Comparison of ENCODE assay signal across 27 cellular contexts in genomic region chr14:23604675-23605170, GRCh38. TPM values are rescaled to one million over a fixed set of nuclear protein-coding genes. Genes with fewer than 3 reads are reported as not detected.
DNase-seq lines count a peak whose midpoint lies in the region; ATAC-seq, FAIRE-seq and TF ChIP-seq lines count a peak whose summit lies in the region.
"Had no signal": no experiment of that assay in that cellular context is flagged by ENCODE, and none has a peak within 500 bp of the region (broad histone marks: within the 10 kb centered on the region; RNA-seq: fewer than 3 reads in every experiment).

No MANE protein-coding gene starts in this region.

- FAIRE-seq in GM12878 (lab: Jason Lieb, UNC) = no peak
- FAIRE-seq: A549, D721Med, GM12891, GM18507, H54 had no signal

- TF ChIP-seq EP300 in GM12878 (IDR thresholded peaks at IDR 0.05; ENCODE audit: borderline replicate concordance in 1 of 2, control insufficient read depth in 1 of 2, low read depth in 2 of 2, low read length in 2 of 2) = no peak

- H4K20me1 ChIP-seq in GM12878 (ENCODE audit: control insufficient read depth, insufficient read depth) = no peaks in the 10 kb centered on the region
- no peaks in the 10 kb centered on the region for H4K20me1 ChIP-seq in hepatocyte (ENCODE audit: insufficient read depth, poor library complexity, severe bottlenecking)
- H4K20me1 ChIP-seq: BLaER1 treated with 17β-estradiol and CSF1 and Interleukin-3, amounts not matched to agents 10 nM and 100 nM had no signal

- no peaks in the 10 kb centered on the region for H3K27me3 ChIP-seq in GM12878 (replicated peaks in 1 of 2; ENCODE audit: control insufficient read depth in 2 of 2, insufficient read depth in 2 of 2, low read length in 1 of 2)
- no peaks in the 10 kb centered on the region for H3K27me3 ChIP-seq in hepatocyte
- H3K27me3 ChIP-seq: BLaER1 treated with 17β-estradiol and CSF1 and Interleukin-3, amounts not matched to agents 10 nM and 100 nM had no signal

- H3K9ac ChIP-seq in GM12878 (ENCODE audit: control insufficient read depth, insufficient read depth, low read length) = no peak overlapping the region
- H3K9ac ChIP-seq: BLaER1 treated with 17β-estradiol and CSF1 and Interleukin-3, amounts not matched to agents 10 nM and 100 nM had no signal

- SMC1A ChIA-PET in GM12878 (lab: Charles Lee; ENCODE audit: uncharacterized antibody, unreplicated experiment) = interaction anchor here (1.8 to 3.0 kb wide), 3 partner anchors 13 to 27 kb away, joined by 4 to 21 read pairs (median 14); no protein-coding TSS in a partner anchor

- peak overlapping the region; percentile 92 for H3K27ac ChIP-seq in GM12878 (ENCODE audit: control insufficient read depth, insufficient read depth)
- H3K27ac ChIP-seq in hepatocyte = peak overlapping the region; percentile 62
- H3K27ac ChIP-seq: A549; BLaER1 treated with 17β-estradiol and CSF1 and Interleukin-3, amounts not matched to agents 10 nM and 100 nM had no signal

- TF ChIP-seq RAD21 in GM12878 (IDR thresholded peaks at IDR 0.05; ENCODE audit: insufficient read depth, low read depth, low read length) = no peak

- H3K9me3 ChIP-seq in GM12878 (replicated peaks; ENCODE audit: control insufficient read depth, insufficient read depth, low read length) (peaks cover 3% of the 10 kb centered on the region; the same call in 1 of the 3 replicates), hepatocyte (ENCODE audit: low read depth) (no peaks in the 10 kb centered on the region)
- H3K9me3 ChIP-seq: BE2C, HAP-1 had no signal

- H3K27me3 Mint-ChIP-seq in osteocyte (ENCODE audit: unreplicated experiment) = peaks cover 8% of the 10 kb centered on the region
- H3K27me3 Mint-ChIP-seq: CD4-positive, alpha-beta T cell had no signal

- no peak overlapping the region for H3K27ac Mint-ChIP-seq in osteocyte (ENCODE audit: unreplicated experiment)
- peak overlapping the region; percentile 86 for H3K27ac Mint-ChIP-seq in stimulated activated effector memory CD8-positive, alpha-beta T cell treated with anti-CD3 and anti-CD28 coated beads, Interleukin-12 subunit alpha, Interleukin-12 subunit beta, amount 100 ng/mL, for 72 hours
- H3K27ac Mint-ChIP-seq: CD4-positive, alpha-beta T cell; CD8-positive, alpha-beta memory T cell; GM23338; HFFc6 had no signal

- H3K79me2 ChIP-seq in GM12878 (ENCODE audit: control insufficient read depth, insufficient read depth, low read length) (no peaks in the 10 kb centered on the region), hepatocyte (no peaks in the 10 kb centered on the region)

- H3K4me1 Mint-ChIP-seq in osteocyte (ENCODE audit: unreplicated experiment) = no peaks in the 10 kb centered on the region
- peaks cover 51% of the 10 kb centered on the region for H3K4me1 Mint-ChIP-seq in stimulated activated effector memory CD8-positive, alpha-beta T cell treated with anti-CD3 and anti-CD28 coated beads, Interleukin-12 subunit alpha, Interleukin-12 subunit beta, amount 100 ng/mL, for 72 hours
- H3K4me1 Mint-ChIP-seq: CD14-positive monocyte, GM23338 had no signal

- peaks cover 58% of the 10 kb centered on the region for H3K4me1 ChIP-seq in GM12878 (ENCODE audit: control insufficient read depth, insufficient read depth, low read length)
- peaks cover 3% of the 10 kb centered on the region for H3K4me1 ChIP-seq in hepatocyte (ENCODE audit: insufficient read depth)
- H3K4me1 ChIP-seq: A549, BE2C, HAP-1 had no signal

- DNase-seq in GM12878 (ENCODE audit: low read depth, low spot score) (no peak), hepatocyte (ENCODE audit: low spot score) (peak; percentile 25), osteocyte (ENCODE audit: extremely low spot score, unreplicated experiment) (peak; percentile 27), pons (ENCODE audit: low spot score) (no peak), hepatic stellate cell (ENCODE audit: low spot score) (no peak)
- DNase-seq in stimulated activated effector memory CD8-positive, alpha-beta T cell treated with anti-CD3 and anti-CD28 coated beads, Interleukin-12 subunit alpha, Interleukin-12 subunit beta, amount 100 ng/mL, for 72 hours (ENCODE audit: low spot score in 2 of 2) = no peak
- no peak for DNase-seq in activated CD8-positive, alpha-beta memory T cell treated with anti-CD3 and anti-CD28 coated beads, Interleukin-2, amount 50 U/mL, for 48 hours
- DNase-seq: 8988T; ACHN; AML-193; BE2C; CD4-positive, alpha-beta T cell; CD8-positive, alpha-beta memory T cell; DMS 273 treated with DMSO at 0.1 percent for 48 hours; DMS79; EL; GDM1; HFFc6 had no signal

- CTCF ChIA-PET in GM12878 (lab: Yijun Ruan, JAX) = interaction anchor here (0.9 to 4.5 kb wide), 5 partner anchors 15 to 693 kb away, joined by 3 to 51 read pairs (median 3); no protein-coding TSS in a partner anchor

- intact Hi-C loops in GM12878 (cut with micrococcal nuclease; ENCODE audit: unreplicated experiment) = no loop called here

- H3K9me2 ChIP-seq in hepatocyte (replicated peaks; ENCODE audit: insufficient read depth) = no peaks in the 10 kb centered on the region

- no TSS peak for BruUV-seq in GM12878 (replicated peaks; lab: Mats Ljungman, UMichigan)

- ATAC-seq in GM12878 = no peak
- no peak for ATAC-seq in stimulated activated effector memory CD8-positive, alpha-beta T cell treated with anti-CD3 and anti-CD28 coated beads, Interleukin-12 subunit alpha, Interleukin-12 subunit beta, amount 100 ng/mL, for 72 hours
- ATAC-seq: A549, GM23338 had no signal

- 96% methylated on average over 3 of the region's 3 CpGs for WGBS in GM12878 (ENCODE audit: insufficient coverage, insufficient replicate concordance, low lambda C conversion rate, missing lambda C conversion rate)
- WGBS in hepatocyte (ENCODE audit: low lambda C conversion rate, missing lambda C conversion rate) = 71% methylated on average over 3 of the region's 3 CpGs

- TF ChIP-seq POLR2A in GM12878 (IDR thresholded peaks at IDR 0.05; ENCODE audit: low read depth, low read length) = no peak

- H3K4me3 ChIP-seq in GM12878 = no peak overlapping the region
- H3K4me3 ChIP-seq in hepatocyte = no peak overlapping the region
- H3K4me3 ChIP-seq: A549; BLaER1 treated with 17β-estradiol and CSF1 and Interleukin-3, amounts not matched to agents 10 nM and 100 nM; GM23338; HAP-1 had no signal

- H3K9me3 Mint-ChIP-seq in osteocyte (ENCODE audit: unreplicated experiment) = no peaks in the 10 kb centered on the region
- H3K9me3 Mint-ChIP-seq in stimulated activated effector memory CD8-positive, alpha-beta T cell treated with anti-CD3 and anti-CD28 coated beads, Interleukin-12 subunit alpha, Interleukin-12 subunit beta, amount 100 ng/mL, for 72 hours = peaks cover 5% of the 10 kb centered on the region
- H3K9me3 Mint-ChIP-seq: HFFc6 had no signal

- H3K4me2 ChIP-seq in GM12878 (ENCODE audit: control insufficient read depth, insufficient read depth) = peak overlapping the region; percentile 19; the same call in 1 of the 2 replicates
- no peak overlapping the region for H3K4me2 ChIP-seq in hepatocyte
- H3K4me2 ChIP-seq: A549, GM23338 had no signal

- POLR2A ChIA-PET in GM12878 (lab: Charles Lee) = no interaction called here

- RAD21 ChIA-PET in GM12878 (lab: Charles Lee; ENCODE audit: unreplicated experiment) = interaction anchor here (0.5 to 3.3 kb wide), 2 partner anchors 27 to 1090 kb away, joined by 3 to 35 read pairs; no protein-coding TSS in a partner anchor

- H3K4me3 Mint-ChIP-seq in osteocyte (ENCODE audit: unreplicated experiment) = no peak overlapping the region
- H3K4me3 Mint-ChIP-seq in stimulated activated effector memory CD8-positive, alpha-beta T cell treated with anti-CD3 and anti-CD28 coated beads, Interleukin-12 subunit alpha, Interleukin-12 subunit beta, amount 100 ng/mL, for 72 hours = no peak overlapping the region
- H3K4me3 Mint-ChIP-seq: CD14-positive monocyte; CD4-positive, alpha-beta T cell; CD8-positive, alpha-beta memory T cell; GM23338; HFFc6 had no signal

- in situ Hi-C loops in GM12878 (cut with MboI) = no loop called here

- no peak overlapping the region for H2AFZ ChIP-seq in GM12878 (ENCODE audit: control insufficient read depth, low read depth, low read length)
- no peak overlapping the region for H2AFZ ChIP-seq in hepatocyte
- H2AFZ ChIP-seq: GM23338 had no signal

- no peaks in the 10 kb centered on the region for H3K36me3 ChIP-seq in GM12878 (ENCODE audit: control insufficient read depth in 2 of 2, insufficient read depth in 2 of 2, low read length in 1 of 2)
- H3K36me3 ChIP-seq in hepatocyte (replicated peaks; ENCODE audit: insufficient read depth, low read depth) = no peaks in the 10 kb centered on the region
- H3K36me3 ChIP-seq: BE2C; BLaER1 treated with 17β-estradiol and CSF1 and Interleukin-3, amounts not matched to agents 10 nM and 100 nM; HAP-1 had no signal

- TF ChIP-seq CTCF in GM12878 (IDR thresholded peaks at IDR 0.05 in 2 of 3, conservative IDR thresholded peaks at IDR 0.05 in 1 of 3; ENCODE audit: control insufficient read depth in 2 of 3, extremely low read depth in 1 of 3, insufficient read depth in 1 of 3, low read depth in 3 of 3, low read length in 3 of 3) (no peak), hepatocyte (IDR thresholded peaks at IDR 0.05; ENCODE audit: poor library complexity) (no peak), osteocyte (IDR thresholded peaks at IDR 0.05) (no peak)

- H3K36me3 Mint-ChIP-seq in osteocyte (ENCODE audit: unreplicated experiment) = no peaks in the 10 kb centered on the region
- no peaks in the 10 kb centered on the region for H3K36me3 Mint-ChIP-seq in stimulated activated effector memory CD8-positive, alpha-beta T cell treated with anti-CD3 and anti-CD28 coated beads, Interleukin-12 subunit alpha, Interleukin-12 subunit beta, amount 100 ng/mL, for 72 hours
- H3K36me3 Mint-ChIP-seq: CD14-positive monocyte had no signal

RNA-seq across cellular contexts. Expression of gene JPH4, which starts 26.1 kb away (rescaled TPM):
- total RNA-seq in GM12878 (2013; cell fraction: nucleolus; rRNA removed) = 18.3 and 18.9 TPM in 2 replicates
- 2.5 and 2.6 TPM in 2 replicates for total RNA-seq in GM12878 (2014; rRNA removed)
- 3.0 and 3.2 TPM in 2 replicates for total RNA-seq in GM12878 (2014; rRNA removed; fragmentation: Illumina TruSeq; extraction: Trizol)
- total RNA-seq in GM12878 (2021) = 10.3 and 10.6 TPM in 2 replicates
- polyA plus RNA-seq in GM12878 (2011; ENCODE audit: low read depth) = 1.8 TPM
- 6.8 and 8.4 TPM in 2 replicates for polyA plus RNA-seq in GM12878 (2011; rRNA removed)
- polyA plus RNA-seq in GM12878 (2011; cell fraction: cytosol; rRNA removed) = 7.9 and 9.8 TPM in 2 replicates
- 14.7 and 20.5 TPM in 2 replicates for polyA plus RNA-seq in GM12878 (2011; cell fraction: nucleus; rRNA removed)
- polyA plus RNA-seq in GM12878 (2012) = 3.2 and 3.6 TPM in 2 replicates
- polyA plus RNA-seq in GM12878 (2014; fragmentation: Illumina TruSeq; extraction: Trizol) = 4.2 and 5.5 TPM in 2 replicates
- under 1 TPM; 0.48 to 0.60 TPM for polyA plus RNA-seq in GM12878 (2014; fragmentation: Nextera tagmentation; extraction: Ambion mirVana)
- 6.7 and 7.1 TPM in 2 replicates for polyA plus RNA-seq in GM12878 (2014; rRNA removed)
- polyA plus RNA-seq in GM12878 (2016; fragmentation: Nextera tagmentation; extraction: Ambion mirVana) = 1 to 10 TPM; 3.4 to 4.4 TPM
- polyA minus RNA-seq in GM12878 (2011; rRNA and poly(A)+ RNA removed) = 5.5 and 8.0 TPM in 2 replicates
- polyA minus RNA-seq in GM12878 (2011; cell fraction: cytosol; rRNA and poly(A)+ RNA removed) = 4.4 and 5.3 TPM in 2 replicates
- polyA minus RNA-seq in GM12878 (2011; cell fraction: nucleus; rRNA and poly(A)+ RNA removed) = 4.1 and 6.8 TPM in 2 replicates
- 2.3 and 2.7 TPM in 2 replicates for total RNA-seq in hepatocyte
- polyA plus RNA-seq in hepatocyte = 1.7 and 2.7 TPM in 2 replicates
- total RNA-seq in osteocyte = not detected in 2 replicates
- total RNA-seq: CD4-positive, alpha-beta T cell; HFFc6 had no signal
- polyA plus RNA-seq: CD8-positive, alpha-beta memory T cell had no signal

RNA-seq across cellular contexts. Expression of gene DHRS2, which starts 31.4 kb away (rescaled TPM):
- 0.10 TPM in 1 of 2 replicates, not detected in the other for total RNA-seq in GM12878 (2013; cell fraction: nucleolus; rRNA removed)
- 0.38 and 0.73 TPM in 2 replicates for total RNA-seq in GM12878 (2014; rRNA removed)
- 0.46 and 0.58 TPM in 2 replicates for total RNA-seq in GM12878 (2014; rRNA removed; fragmentation: Illumina TruSeq; extraction: Trizol)
- total RNA-seq in GM12878 (2021) = 0.49 and 0.58 TPM in 2 replicates
- 0.89 TPM for polyA plus RNA-seq in GM12878 (2011; ENCODE audit: low read depth)
- polyA plus RNA-seq in GM12878 (2011; rRNA removed) = 0.71 and 1.3 TPM in 2 replicates
- 1.3 and 1.6 TPM in 2 replicates for polyA plus RNA-seq in GM12878 (2011; cell fraction: cytosol; rRNA removed)
- polyA plus RNA-seq in GM12878 (2011; cell fraction: nucleus; rRNA removed) = 1.6 and 2.0 TPM in 2 replicates
- polyA plus RNA-seq in GM12878 (2012) = 0.94 and 0.96 TPM in 2 replicates
- polyA plus RNA-seq in GM12878 (2014; fragmentation: Illumina TruSeq; extraction: Trizol) = 0.32 TPM in 1 of 2 replicates, not detected in the other
- under 1 TPM in 1 of 2 experiments, not detected in 1; 0.09 TPM for polyA plus RNA-seq in GM12878 (2014; fragmentation: Nextera tagmentation; extraction: Ambion mirVana)
- polyA plus RNA-seq in GM12878 (2014; rRNA removed) = 0.70 and 0.82 TPM in 2 replicates
- polyA plus RNA-seq in GM12878 (2016; fragmentation: Nextera tagmentation; extraction: Ambion mirVana) = 1 to 10 TPM; 1.8 TPM
- polyA minus RNA-seq in GM12878 (2011; rRNA and poly(A)+ RNA removed) = 0.73 and 0.98 TPM in 2 replicates
- 0.67 TPM in 1 of 2 replicates, not detected in the other for polyA minus RNA-seq in GM12878 (2011; cell fraction: cytosol; rRNA and poly(A)+ RNA removed)
- 0.48 and 1.4 TPM in 2 replicates for polyA minus RNA-seq in GM12878 (2011; cell fraction: nucleus; rRNA and poly(A)+ RNA removed)
- total RNA-seq in hepatocyte = 10.4 and 13.2 TPM in 2 replicates
- polyA plus RNA-seq in hepatocyte = 14.2 and 15.1 TPM in 2 replicates
- not detected in 2 replicates for total RNA-seq in osteocyte
- polyA plus RNA-seq: CD14-positive monocyte; CD8-positive, alpha-beta memory T cell had no signal

RNA-seq across cellular contexts. Expression of gene AP1G2, which starts 37.1 kb away (rescaled TPM):
- total RNA-seq in GM12878 (2013; cell fraction: nucleolus; rRNA removed) = 258 and 299 TPM in 2 replicates
- 74.6 and 74.9 TPM in 2 replicates for total RNA-seq in GM12878 (2014; rRNA removed)
- 41.5 and 45.5 TPM in 2 replicates for total RNA-seq in GM12878 (2014; rRNA removed; fragmentation: Illumina TruSeq; extraction: Trizol)
- 110 and 135 TPM in 2 replicates for total RNA-seq in GM12878 (2021)
- polyA plus RNA-seq in GM12878 (2011; ENCODE audit: low read depth) = 96.6 TPM
- 61.2 and 115 TPM in 2 replicates for polyA plus RNA-seq in GM12878 (2011; rRNA removed)
- 117 and 179 TPM in 2 replicates for polyA plus RNA-seq in GM12878 (2011; cell fraction: cytosol; rRNA removed)
- 1,109 and 1,353 TPM in 2 replicates for polyA plus RNA-seq in GM12878 (2011; cell fraction: nucleus; rRNA removed)
- polyA plus RNA-seq in GM12878 (2012) = 124 and 126 TPM in 2 replicates
- 60.4 and 92.7 TPM in 2 replicates for polyA plus RNA-seq in GM12878 (2014; fragmentation: Illumina TruSeq; extraction: Trizol)
- polyA plus RNA-seq in GM12878 (2014; fragmentation: Nextera tagmentation; extraction: Ambion mirVana) = 10 to 100 TPM; 55.6 to 65.5 TPM
- polyA plus RNA-seq in GM12878 (2014; rRNA removed) = 129 and 146 TPM in 2 replicates
- polyA plus RNA-seq in GM12878 (2016; fragmentation: Nextera tagmentation; extraction: Ambion mirVana) = 100 to 1,000 TPM; 114 to 122 TPM
- polyA minus RNA-seq in GM12878 (2011; rRNA and poly(A)+ RNA removed) = 117 and 189 TPM in 2 replicates
- 36.4 and 43.8 TPM in 2 replicates for polyA minus RNA-seq in GM12878 (2011; cell fraction: cytosol; rRNA and poly(A)+ RNA removed)
- 211 and 295 TPM in 2 replicates for polyA minus RNA-seq in GM12878 (2011; cell fraction: nucleus; rRNA and poly(A)+ RNA removed)
- 87.5 and 114 TPM in 2 replicates for total RNA-seq in hepatocyte
- polyA plus RNA-seq in hepatocyte = 191 and 282 TPM in 2 replicates
- 27.5 and 32.6 TPM in 2 replicates for total RNA-seq in osteocyte

RNA-seq across cellular contexts. Expression of gene THTPA, which starts 48.7 kb away (rescaled TPM):
- total RNA-seq in GM12878 (2013; cell fraction: nucleolus; rRNA removed) = 16.2 and 23.2 TPM in 2 replicates
- total RNA-seq in GM12878 (2014; rRNA removed) = 10.4 and 16.9 TPM in 2 replicates
- total RNA-seq in GM12878 (2014; rRNA removed; fragmentation: Illumina TruSeq; extraction: Trizol) = 7.8 and 8.2 TPM in 2 replicates
- total RNA-seq in GM12878 (2021) = 12.4 and 16.9 TPM in 2 replicates
- 5.1 TPM for polyA plus RNA-seq in GM12878 (2011; ENCODE audit: low read depth)
- polyA plus RNA-seq in GM12878 (2011; rRNA removed) = 3.0 and 4.5 TPM in 2 replicates
- 6.9 and 8.0 TPM in 2 replicates for polyA plus RNA-seq in GM12878 (2011; cell fraction: cytosol; rRNA removed)
- polyA plus RNA-seq in GM12878 (2011; cell fraction: nucleus; rRNA removed) = 9.9 and 14.0 TPM in 2 replicates
- polyA plus RNA-seq in GM12878 (2012) = 7.3 and 8.1 TPM in 2 replicates
- 10.9 and 15.3 TPM in 2 replicates for polyA plus RNA-seq in GM12878 (2014; fragmentation: Illumina TruSeq; extraction: Trizol)
- polyA plus RNA-seq in GM12878 (2014; fragmentation: Nextera tagmentation; extraction: Ambion mirVana) = 1 to 10 TPM; 3.1 to 5.9 TPM
- 15.1 and 18.5 TPM in 2 replicates for polyA plus RNA-seq in GM12878 (2014; rRNA removed)
- 10 to 100 TPM; 17.8 to 24.9 TPM for polyA plus RNA-seq in GM12878 (2016; fragmentation: Nextera tagmentation; extraction: Ambion mirVana)
- polyA minus RNA-seq in GM12878 (2011; rRNA and poly(A)+ RNA removed) = 5.3 and 10.1 TPM in 2 replicates
- polyA minus RNA-seq in GM12878 (2011; cell fraction: cytosol; rRNA and poly(A)+ RNA removed) = 1.5 and 2.8 TPM in 2 replicates
- 4.7 and 5.6 TPM in 2 replicates for polyA minus RNA-seq in GM12878 (2011; cell fraction: nucleus; rRNA and poly(A)+ RNA removed)
- 13.5 and 20.4 TPM in 2 replicates for total RNA-seq in hepatocyte
- 14.2 and 15.5 TPM in 2 replicates for polyA plus RNA-seq in hepatocyte
- total RNA-seq in osteocyte = 22.3 and 25.7 TPM in 2 replicates

RNA-seq across cellular contexts. Expression of gene ZFHX2, which starts 53.2 kb away (rescaled TPM):
- 3.4 and 3.9 TPM in 2 replicates for total RNA-seq in GM12878 (2013; cell fraction: nucleolus; rRNA removed)
- 0.11 and 0.40 TPM in 2 replicates for total RNA-seq in GM12878 (2014; rRNA removed)
- 0.14 and 0.54 TPM in 2 replicates for total RNA-seq in GM12878 (2014; rRNA removed; fragmentation: Illumina TruSeq; extraction: Trizol)
- 1.8 and 2.2 TPM in 2 replicates for total RNA-seq in GM12878 (2021)
- polyA plus RNA-seq in GM12878 (2011; ENCODE audit: low read depth) = 0.17 TPM
- polyA plus RNA-seq in GM12878 (2011; rRNA removed) = 0.10 and 0.42 TPM in 2 replicates
- 0.13 TPM in 2 replicates for polyA plus RNA-seq in GM12878 (2011; cell fraction: cytosol; rRNA removed)
- polyA plus RNA-seq in GM12878 (2011; cell fraction: nucleus; rRNA removed) = 1.2 and 2.8 TPM in 2 replicates
- 0.84 and 0.97 TPM in 2 replicates for polyA plus RNA-seq in GM12878 (2012)
- 0.19 and 0.56 TPM in 2 replicates for polyA plus RNA-seq in GM12878 (2014; fragmentation: Illumina TruSeq; extraction: Trizol)
- 1 to 10 TPM in 1 of 2 experiments, under 1 TPM in 1; 0.27 to 1.3 TPM for polyA plus RNA-seq in GM12878 (2014; fragmentation: Nextera tagmentation; extraction: Ambion mirVana)
- polyA plus RNA-seq in GM12878 (2014; rRNA removed) = 0.32 and 0.72 TPM in 2 replicates
- 1 to 10 TPM in 1 of 2 experiments, under 1 TPM in 1; 0.59 to 1.2 TPM for polyA plus RNA-seq in GM12878 (2016; fragmentation: Nextera tagmentation; extraction: Ambion mirVana)
- polyA minus RNA-seq in GM12878 (2011; rRNA and poly(A)+ RNA removed) = 0.95 and 1.3 TPM in 2 replicates
- polyA minus RNA-seq in GM12878 (2011; cell fraction: cytosol; rRNA and poly(A)+ RNA removed) = 0.53 and 0.83 TPM in 2 replicates
- polyA minus RNA-seq in GM12878 (2011; cell fraction: nucleus; rRNA and poly(A)+ RNA removed) = 1.7 and 2.7 TPM in 2 replicates
- 0.28 and 1.4 TPM in 2 replicates for total RNA-seq in hepatocyte
- polyA plus RNA-seq in hepatocyte = 1.5 and 2.2 TPM in 2 replicates
- 3.8 and 5.7 TPM in 2 replicates for total RNA-seq in osteocyte
- polyA plus RNA-seq: CD8-positive, alpha-beta memory T cell had no signal

Comparison
In these comparisons a context has a peak if more than half of its experiments do, and no peak if none do; other contexts are left out.
1. DNase-seq: peak in hepatocyte (single experiment) and osteocyte (single experiment); none in GM12878 (single experiment), stimulated activated effector memory CD8-positive, alpha-beta T cell treated with anti-CD3 and anti-CD28 coated beads, Interleukin-12 subunit alpha, Interleukin-12 subunit beta, amount 100 ng/mL, for 72 hours (0 of 2), activated CD8-positive, alpha-beta memory T cell treated with anti-CD3 and anti-CD28 coated beads, Interleukin-2, amount 50 U/mL, for 48 hours (single experiment), pons (single experiment) and hepatic stellate cell (single experiment).